In genomic region chr5:74154526-74154925, GRCh38 we compare ENCODE assay signal across 35 cellular contexts.
"Had no signal": no experiment of that assay in that cellular context is flagged by ENCODE, and none has a peak within 500 bp of the region (broad histone marks: within the 10 kb centered on the region; RNA-seq: fewer than 3 reads in every experiment).

No MANE protein-coding gene starts in this region.

- H3K4me3 ChIP-seq: MG63 had no signal

- H3K27me3 ChIP-seq: MG63 had no signal

- DNase-seq: Karpas-422, Kasumi-1, MG63, MM.1S, MV-4-11, NCI-H1048, NCI-H1092, NCI-H1092 treated with DMSO at 0.1 percent for 48 hours, NCI-H1105, NCI-H1105 treated with DMSO at 0.1 percent for 48 hours, NCI-H1417, NCI-H1417 treated with DMSO at 0.1 percent for 48 hours, NCI-H1436, NCI-H1436 treated with DMSO at 0.1 percent for 48 hours, NCI-H146, NCI-H1694, NCI-H1694 treated with DMSO at 0.1 percent for 48 hours, NCI-H187, NCI-H187 treated with DMSO at 0.1 percent for 48 hours, NCI-H1930, NCI-H2029, NCI-H2029 treated with DMSO at 0.1 percent for 48 hours, NCI-H2081, NCI-H2081 treated with DMSO at 0.1 percent for 48 hours, NCI-H2107, NCI-H2171, NCI-H2171 treated with DMSO at 0.1 percent for 48 hours, NCI-H2227 treated with DMSO at 0.1 percent for 48 hours, NCI-H226, NCI-H345, NCI-H446, NCI-H446 treated with DMSO at 0.1 percent for 48 hours, NCI-H510A, NCI-H510A treated with DMSO at 0.1 percent for 48 hours, NCI-H524 had no signal

- H3K9me3 ChIP-seq: MG63 had no signal

- H3K36me3 ChIP-seq: MG63 had no signal
